26 cellular contexts compared by ENCODE assay signal in genomic region chr5:44619875-44620610, GRCh38.
DNase-seq lines count a peak whose midpoint lies in the region; ATAC-seq and TF ChIP-seq lines count a peak whose summit lies in the region.
"Had no signal": no experiment of that assay in that cellular context is flagged by ENCODE, and none has a peak within 500 bp of the region (broad histone marks: within the 10 kb centered on the region; RNA-seq: fewer than 3 reads in every experiment).

No MANE protein-coding gene starts in this region.

- no peaks in the 10 kb centered on the region for H3K9me3 ChIP-seq in breast epithelium
- H3K9me3 ChIP-seq in mammary epithelial cell (replicated peaks; ENCODE audit: insufficient read depth, low read length): no peaks in the 10 kb centered on the region
- H3K9me3 ChIP-seq in Caco-2: 0 out of 2 replicates have a peak, but pooled peaks cover 5% of the 10 kb centered on the region
- H3K9me3 ChIP-seq: BE2C had no signal

- TF ChIP-seq POLR2A in breast epithelium (IDR thresholded peaks at IDR 0.05): no peak

- H3K4me1 ChIP-seq in breast epithelium (no peaks in the 10 kb centered on the region), mammary epithelial cell (ENCODE audit: insufficient read depth, low read length) (peaks cover 7% of the 10 kb centered on the region), Caco-2 (0 out of 2 replicates have a peak, but pooled peaks cover 7% of the 10 kb centered on the region)
- H3K4me1 ChIP-seq: BE2C had no signal

- peaks cover 7% of the 10 kb centered on the region for H3K4me1 Mint-ChIP-seq in MCF 10A (ENCODE audit: insufficient read depth, unreplicated experiment)
- H3K4me1 Mint-ChIP-seq in Caco-2 (ENCODE audit: low read depth, unreplicated experiment): no peaks in the 10 kb centered on the region
- H3K4me1 Mint-ChIP-seq: CD14-positive monocyte; CD8-positive, alpha-beta memory T cell had no signal

- H3K4me3 Mint-ChIP-seq in MCF 10A (ENCODE audit: unreplicated experiment) (no peak overlapping the region), Caco-2 (ENCODE audit: unreplicated experiment) (no peak overlapping the region)
- H3K4me3 Mint-ChIP-seq: CD14-positive monocyte; CD8-positive, alpha-beta memory T cell had no signal

- dilution Hi-C loops in mammary epithelial cell (cut with HindIII; ENCODE audit: low sequenced_read_pairs): no loop called here

- H3K9ac ChIP-seq in mammary epithelial cell (ENCODE audit: insufficient read depth, low read length): peak overlapping the region; percentile 26
- H3K9ac ChIP-seq: KMS-11 had no signal

- CTCF ChIA-PET in MCF 10A (lab: Yijun Ruan, JAX) (no interaction called here), mammary epithelial cell (lab: Charles Lee; ENCODE audit: low non-redundant PET) (no interaction called here), Caco-2 (lab: Charles Lee) (no interaction called here)

- no peaks in the 10 kb centered on the region for H3K79me2 ChIP-seq in mammary epithelial cell (ENCODE audit: insufficient read depth, low read length)

- no peak for ATAC-seq in Right ventricle myocardium superior (ENCODE audit: poor library complexity)

- WGBS in mammary epithelial cell (ENCODE audit: low coverage, missing lambda C conversion rate): 17% methylated on average over 3 of the region's 3 CpGs

- POLR2A ChIA-PET in MCF 10A (lab: Yijun Ruan, JAX): interaction anchor here (0.5 kb wide), 1 partner anchor 35 kb away, joined by 3 read pairs; no protein-coding TSS in a partner anchor
- POLR2A ChIA-PET in Caco-2 (lab: Charles Lee): no interaction called here

- no peak overlapping the region for H3K27ac ChIP-seq in breast epithelium
- H3K27ac ChIP-seq in mammary epithelial cell (ENCODE audit: insufficient read depth, low read depth, low read length): peak overlapping the region; percentile 92
- H3K27ac ChIP-seq: 22Rv1, KMS-11 had no signal

- H3K27ac Mint-ChIP-seq in MCF 10A (ENCODE audit: low read depth, unreplicated experiment) (peak overlapping the region; percentile 85), Caco-2 (ENCODE audit: unreplicated experiment) (no peak overlapping the region)
- H3K27ac Mint-ChIP-seq: CD14-positive monocyte; CD8-positive, alpha-beta memory T cell had no signal

- H3K36me3 Mint-ChIP-seq in MCF 10A (ENCODE audit: insufficient read depth, unreplicated experiment) (no peaks in the 10 kb centered on the region), Caco-2 (ENCODE audit: insufficient read depth, unreplicated experiment) (no peaks in the 10 kb centered on the region)
- H3K36me3 Mint-ChIP-seq: CD14-positive monocyte; CD8-positive, alpha-beta memory T cell had no signal

- BruUV-seq in MCF 10A (replicated peaks; lab: Mats Ljungman, UMichigan) (TSS peak; percentile 73), mammary epithelial cell (replicated peaks; lab: Mats Ljungman, UMichigan) (no TSS peak), Caco-2 (replicated peaks; lab: Mats Ljungman, UMichigan) (no TSS peak)

- H2AFZ ChIP-seq in mammary epithelial cell (ENCODE audit: low read depth, low read length): no peak overlapping the region

- DNase-seq in MCF 10A (ENCODE audit: unreplicated experiment) (peak; percentile 47), breast epithelium (ENCODE audit: low spot score in 2 of 2) (no peak), mammary epithelial cell (peak; percentile 67), fibroblast of mammary gland (ENCODE audit: low read depth) (peak; percentile 62), Right ventricle myocardium superior (no peak), Caco-2 (no peak), occipital lobe (lab: John Stamatoyannopoulos, UW) (no peak)
- no peak for DNase-seq in activated CD8-positive, alpha-beta memory T cell treated with anti-CD3 and anti-CD28 coated beads for 24 hours
- DNase-seq: BE2C; Calu3; CD8-positive, alpha-beta memory T cell; DMS153; DND-41; IMR-90; NCI-H1048; NCI-H1436; NCI-H187; NCI-H2081 treated with DMSO at 0.1 percent for 48 hours; NCI-H2171; NCI-H345; NCI-H524 treated with DMSO at 0.1 percent for 48 hours; NCI-H774; SHP77 had no signal

- intact Hi-C loops in MCF 10A (cut with micrococcal nuclease) (loop anchor here (10.0 kb wide), 1 partner anchor 55 kb away; no protein-coding TSS in a partner anchor), breast epithelium (cut with DNase I; ENCODE audit: low total_unique reads) (no loop called here), mammary epithelial cell (cut with micrococcal nuclease) (loop anchor here (2.0 kb wide), 1 partner anchor 45 kb away; no protein-coding TSS in a partner anchor), Right ventricle myocardium superior (cut with DNase I) (no loop called here), Caco-2 (cut with micrococcal nuclease; ENCODE audit: unreplicated experiment) (no loop called here)

- H3K27me3 ChIP-seq in breast epithelium: no peaks in the 10 kb centered on the region
- no peaks in the 10 kb centered on the region for H3K27me3 ChIP-seq in mammary epithelial cell (ENCODE audit: insufficient read depth, low read length)
- H3K27me3 ChIP-seq in Caco-2 (replicated peaks; ENCODE audit: control insufficient read depth, insufficient read depth, low read length): no peaks in the 10 kb centered on the region
- H3K27me3 ChIP-seq: BE2C had no signal

- in situ Hi-C loops in mammary epithelial cell (cut with MboI; ENCODE audit: low sequenced_read_pairs in 2 of 2): no loop called here

- H3K9me3 Mint-ChIP-seq in MCF 10A (ENCODE audit: unreplicated experiment): no peaks in the 10 kb centered on the region
- no peaks in the 10 kb centered on the region for H3K9me3 Mint-ChIP-seq in Caco-2 (ENCODE audit: unreplicated experiment)

- peak overlapping the region; percentile 54 for H3K4me2 ChIP-seq in mammary epithelial cell (ENCODE audit: insufficient read depth, low read depth, low read length)
- H3K4me2 ChIP-seq: KMS-11 had no signal

- TF ChIP-seq CTCF in MCF 10A (IDR thresholded peaks at IDR 0.05; ENCODE audit: unreplicated experiment) (no peak), breast epithelium (IDR thresholded peaks at IDR 0.05) (no peak), mammary epithelial cell (conservative IDR thresholded peaks at IDR 0.05 in 1 of 2, IDR thresholded peaks at IDR 0.05 in 1 of 2; ENCODE audit: extremely low read depth in 1 of 2, insufficient read depth in 1 of 2, low read depth in 1 of 2, low read length in 2 of 2) (no peak), fibroblast of mammary gland (conservative IDR thresholded peaks at IDR 0.05; ENCODE audit: control insufficient read depth, insufficient read depth, low read depth, low read length) (no peak), Caco-2 (IDR thresholded peaks at IDR 0.05; ENCODE audit: insufficient read depth in 1 of 2, low read depth in 1 of 2, low read length in 1 of 2, severe bottlenecking in 1 of 2, unreplicated experiment in 1 of 2) (no peak)

- H3K4me3 ChIP-seq in breast epithelium (no peak overlapping the region), mammary epithelial cell (replicated peaks in 1 of 3; ENCODE audit: insufficient read depth in 1 of 3, low read depth in 2 of 3, low read length in 3 of 3) (peak overlapping the region in 1 of 3 experiments; percentile 5), fibroblast of mammary gland (ENCODE audit: control insufficient read depth, low read depth, low read length) (no peak overlapping the region), Caco-2 (ENCODE audit: low read depth, low read length) (no peak overlapping the region)

- H3K36me3 ChIP-seq in breast epithelium: no peaks in the 10 kb centered on the region
- H3K36me3 ChIP-seq in mammary epithelial cell (ENCODE audit: insufficient read depth, low read length): no peaks in the 10 kb centered on the region
- H3K36me3 ChIP-seq in Caco-2 (ENCODE audit: control insufficient read depth, insufficient read depth, low read length): no peaks in the 10 kb centered on the region
- H3K36me3 ChIP-seq: BE2C had no signal

- no peaks in the 10 kb centered on the region for H4K20me1 ChIP-seq in mammary epithelial cell (ENCODE audit: insufficient read depth, low read length)

- no peaks in the 10 kb centered on the region for H3K27me3 Mint-ChIP-seq in MCF 10A (ENCODE audit: insufficient read depth, unreplicated experiment)
- H3K27me3 Mint-ChIP-seq in Caco-2 (ENCODE audit: insufficient read depth, unreplicated experiment): no peaks in the 10 kb centered on the region
- H3K27me3 Mint-ChIP-seq: CD8-positive, alpha-beta memory T cell had no signal

Comparison
In these comparisons a context has a peak if more than half of its experiments do, and no peak if none do; other contexts are left out.
1. DNase-seq: peak in MCF 10A (single experiment), mammary epithelial cell (single experiment) and fibroblast of mammary gland (single experiment); none in breast epithelium (0 of 2), activated CD8-positive, alpha-beta memory T cell treated with anti-CD3 and anti-CD28 coated beads for 24 hours (single experiment), Right ventricle myocardium superior (single experiment), Caco-2 (0 of 2) and occipital lobe (single experiment).
2. intact Hi-C loops: an anchor here in MCF 10A (10.0 kb wide) and mammary epithelial cell (2.0 kb wide); none called in breast epithelium, Right ventricle myocardium superior and Caco-2.